Comparison of ENCODE assay signal across 8 cellular contexts in genomic region chr19:18282021-18282787, GRCh38. TPM values are rescaled to one million over a fixed set of nuclear protein-coding genes. Genes with fewer than 3 reads are reported as not detected.
DNase-seq lines count a peak whose midpoint lies in the region; ATAC-seq and TF ChIP-seq lines count a peak whose summit lies in the region.

No MANE protein-coding gene starts in this region.

- 1 to 3% methylated on average over 19 to 26 of the region's 27 CpGs for WGBS in esophagus, 2 donors

- H3K36me3 ChIP-seq in esophagus (ENCODE audit: control insufficient read depth in 2 of 2, insufficient read depth in 2 of 2, low read length in 1 of 2) (peaks cover 0 to 12% of the 10 kb centered on the region in 2 donors), neuron (ENCODE audit: insufficient read depth, low read length) (peaks cover 15% of the 10 kb centered on the region)

- DNase-seq in DMS153 treated with DMSO at 0.1 percent for 48 hours (lab: John Stamatoyannopoulos, UW; ENCODE audit: unreplicated experiment) (peak; percentile 82), DMS153 (lab: John Stamatoyannopoulos, UW) (no peak), GDM1 (lab: John Stamatoyannopoulos, UW) (no peak), NAMALWA (ENCODE audit: low spot score) (no peak)

- H3K4me1 ChIP-seq in esophagus (ENCODE audit: control insufficient read depth in 2 of 2, insufficient read depth in 2 of 2, low read length in 1 of 2) (peaks cover 5 to 17% of the 10 kb centered on the region in 2 donors), neuron (ENCODE audit: insufficient read depth, low read length) (peaks cover 23% of the 10 kb centered on the region)

- ATAC-seq in HG03095 (IDR thresholded peaks at IDR 0.05; ENCODE audit: unreplicated experiment), result peak; percentile 24

- H3K27me3 ChIP-seq in esophagus (ENCODE audit: control insufficient read depth in 1 of 2, insufficient read depth in 2 of 2, low read length in 2 of 2), result no peaks in the 10 kb centered on the region
- no peaks in the 10 kb centered on the region for H3K27me3 ChIP-seq in neuron (ENCODE audit: insufficient read depth, low read length)

- TF ChIP-seq CTCF in VCaP (conservative IDR thresholded peaks at IDR 0.05), result 0 out of 2 replicates have a peak, but pooled peaks have one; percentile 5

- H3K9me3 ChIP-seq in esophagus (ENCODE audit: control insufficient read depth in 2 of 2, insufficient read depth in 1 of 2, low read depth in 1 of 2, low read length in 1 of 2) (no peaks in the 10 kb centered on the region), neuron (ENCODE audit: low read length) (no peaks in the 10 kb centered on the region)

- H3K27ac ChIP-seq in VCaP (peak overlapping the region; percentile 99), esophagus (ENCODE audit: low read depth in 2 of 2, low read length in 1 of 2) (peak overlapping the region; percentile 96 to 99)

- H2AFZ ChIP-seq in neuron (ENCODE audit: low read depth, low read length), result no peak overlapping the region

- H3K4me3 ChIP-seq in esophagus (ENCODE audit: low read depth in 1 of 2, low read length in 2 of 2), result peak overlapping the region; percentile 25 to 44
- peak overlapping the region; percentile 73 for H3K4me3 ChIP-seq in neuron (ENCODE audit: low read length)

RNA-seq across cellular contexts. Expression of gene JUND, which starts 0.8 kb away (rescaled TPM):
- 10 to 100 TPM; 57.9 to 84.5 TPM for polyA plus RNA-seq in esophagus

RNA-seq across cellular contexts. Expression of gene IQCN, which starts 8.0 kb away (rescaled TPM):
- 10 to 100 TPM in 1 of 2 donors, under 1 TPM in 1; 0.88 to 12.2 TPM for polyA plus RNA-seq in esophagus

RNA-seq across cellular contexts. Expression of gene LSM4, which starts 40.7 kb away (rescaled TPM):
- polyA plus RNA-seq in esophagus, result 100 to 1,000 TPM in 1 of 2 donors, 10 to 100 TPM in 1; 96.9 to 113 TPM

RNA-seq across cellular contexts. Expression of gene PDE4C, which starts 56.0 kb away (rescaled TPM):
- polyA plus RNA-seq in esophagus, result under 1 TPM; 0.07 to 0.39 TPM

RNA-seq across cellular contexts. Expression of gene PGPEP1, which starts 58.2 kb away (rescaled TPM):
- polyA plus RNA-seq in esophagus, result 1 to 10 TPM; 1.8 to 1.9 TPM
